Comparison of ENCODE assay signal across 20 cellular contexts in the genomic region with DNA sequence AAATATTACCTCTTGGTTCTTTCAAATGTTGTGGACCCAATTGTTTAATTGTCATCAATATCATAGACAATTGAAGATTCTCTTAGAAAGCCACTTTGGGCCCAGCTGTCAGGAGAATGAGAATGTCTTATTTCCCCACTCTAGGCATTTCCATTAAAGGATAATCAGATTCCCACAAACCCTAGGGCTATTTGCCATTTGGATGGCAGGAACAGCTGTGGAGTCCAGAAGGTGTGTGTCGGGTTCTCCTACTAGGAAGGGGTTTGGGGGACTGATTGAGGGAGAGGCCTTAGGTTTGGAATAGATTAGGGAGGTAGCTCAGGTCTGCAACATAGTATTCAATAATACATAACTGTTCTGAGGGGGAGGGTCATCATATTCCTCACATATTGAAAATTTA. TPM values are rescaled to one million over a fixed set of nuclear protein-coding genes. Genes with fewer than 3 reads are reported as not detected.
"Had no signal": no experiment of that assay in that cellular context is flagged by ENCODE, and none has a peak within 500 bp of the region (broad histone marks: within the 10 kb centered on the region; RNA-seq: fewer than 3 reads in every experiment).

No MANE protein-coding gene starts in this region.

- H3K4me3 ChIP-seq: coronary artery, esophagus squamous epithelium, gastrocnemius medialis, tibial artery had no signal

- DNase-seq: activated CD4-positive, alpha-beta memory T cell treated with anti-CD3 and anti-CD28 coated beads, Interleukin-2, amount 10 ng/mL, durations not matched to agents 7 days and 5 days; activated CD8-positive, alpha-beta memory T cell treated with anti-CD3 and anti-CD28 coated beads, Interleukin-2, amount 10 ng/mL, durations not matched to agents 7 days and 5 days; activated effector memory CD4-positive, alpha-beta T cell treated with anti-CD3 and anti-CD28 coated beads, Interleukin-2, amount 50 U/mL, for 16 hours; activated T-cell treated with anti-CD3 and anti-CD28 coated beads for 4 hours; esophagus squamous epithelium; gastrocnemius medialis; left ventricle myocardium superior; midbrain; stimulated activated CD4-positive, alpha-beta T cell treated with anti-CD3 and anti-CD28 coated beads, Interleukin-12 subunit alpha, Interleukin-12 subunit beta, amount 100 ng/mL, for 4 hours; tibial artery had no signal

- H3K9me3 Mint-ChIP-seq: activated CD4-positive, alpha-beta memory T cell treated with anti-CD3 and anti-CD28 coated beads, Interleukin-2, amount 10 ng/mL, durations not matched to agents 7 days and 5 days; activated CD4-positive, alpha-beta T cell treated with anti-CD3 and anti-CD28 coated beads, Interleukin-2, amount 10 ng/mL, durations not matched to agents 24 days and 14 days; activated naive CD4-positive, alpha-beta T cell treated with anti-CD3 and anti-CD28 coated beads, Interleukin-2, amount 10 ng/mL, durations not matched to agents 7 days and 5 days; natural killer cell treated with Interleukin-12 subunit alpha and Interleukin-12 subunit beta and Interleukin-15 and Interleukin-18, amount 100 ng/mL, for 72 hours; stimulated activated naive CD8-positive, alpha-beta T cell treated with anti-CD3 and anti-CD28 coated beads, Interleukin-15, amount 100 ng/mL, for 72 hours had no signal

- H3K27ac ChIP-seq: coronary artery, esophagus squamous epithelium, gastrocnemius medialis, tibial artery had no signal

- H3K27ac Mint-ChIP-seq: activated CD4-positive, alpha-beta memory T cell treated with anti-CD3 and anti-CD28 coated beads, Interleukin-2, amount 10 ng/mL, durations not matched to agents 7 days and 5 days; activated CD4-positive, alpha-beta T cell treated with anti-CD3 and anti-CD28 coated beads, Interleukin-2, amount 10 ng/mL, durations not matched to agents 24 days and 14 days; activated CD8-positive, alpha-beta memory T cell treated with anti-CD3 and anti-CD28 coated beads, Interleukin-2, amount 10 ng/mL, durations not matched to agents 7 days and 5 days; activated naive CD4-positive, alpha-beta T cell treated with anti-CD3 and anti-CD28 coated beads, Interleukin-2, amount 10 ng/mL, durations not matched to agents 7 days and 5 days; natural killer cell treated with Interleukin-12 subunit alpha and Interleukin-12 subunit beta and Interleukin-15 and Interleukin-18, amount 100 ng/mL, for 72 hours; progenitor cell of endocrine pancreas; stimulated activated naive CD8-positive, alpha-beta T cell treated with anti-CD3 and anti-CD28 coated beads, Interleukin-15, amount 100 ng/mL, for 72 hours had no signal

- H3K4me3 Mint-ChIP-seq: activated CD4-positive, alpha-beta memory T cell treated with anti-CD3 and anti-CD28 coated beads, Interleukin-2, amount 10 ng/mL, durations not matched to agents 7 days and 5 days; activated CD4-positive, alpha-beta T cell treated with anti-CD3 and anti-CD28 coated beads, Interleukin-2, amount 10 ng/mL, durations not matched to agents 24 days and 14 days; activated CD8-positive, alpha-beta memory T cell treated with anti-CD3 and anti-CD28 coated beads, Interleukin-2, amount 10 ng/mL, durations not matched to agents 7 days and 5 days; activated naive CD4-positive, alpha-beta T cell treated with anti-CD3 and anti-CD28 coated beads, Interleukin-2, amount 10 ng/mL, durations not matched to agents 7 days and 5 days; natural killer cell treated with Interleukin-12 subunit alpha and Interleukin-12 subunit beta and Interleukin-15 and Interleukin-18, amount 100 ng/mL, for 72 hours; stimulated activated naive CD8-positive, alpha-beta T cell treated with anti-CD3 and anti-CD28 coated beads, Interleukin-15, amount 100 ng/mL, for 72 hours had no signal

- H3K27me3 Mint-ChIP-seq: activated naive CD4-positive, alpha-beta T cell treated with anti-CD3 and anti-CD28 coated beads, Interleukin-2, amount 10 ng/mL, durations not matched to agents 7 days and 5 days; natural killer cell treated with Interleukin-12 subunit alpha and Interleukin-12 subunit beta and Interleukin-15 and Interleukin-18, amount 100 ng/mL, for 72 hours; progenitor cell of endocrine pancreas; stimulated activated naive CD8-positive, alpha-beta T cell treated with anti-CD3 and anti-CD28 coated beads, Interleukin-15, amount 100 ng/mL, for 72 hours had no signal

- H3K27me3 ChIP-seq: esophagus squamous epithelium, gastrocnemius medialis, tibial artery had no signal

- H3K4me1 Mint-ChIP-seq: activated CD4-positive, alpha-beta memory T cell treated with anti-CD3 and anti-CD28 coated beads, Interleukin-2, amount 10 ng/mL, durations not matched to agents 7 days and 5 days; activated CD4-positive, alpha-beta T cell treated with anti-CD3 and anti-CD28 coated beads, Interleukin-2, amount 10 ng/mL, durations not matched to agents 24 days and 14 days; activated CD8-positive, alpha-beta memory T cell treated with anti-CD3 and anti-CD28 coated beads, Interleukin-2, amount 10 ng/mL, durations not matched to agents 7 days and 5 days; activated naive CD4-positive, alpha-beta T cell treated with anti-CD3 and anti-CD28 coated beads, Interleukin-2, amount 10 ng/mL, durations not matched to agents 7 days and 5 days; stimulated activated naive CD8-positive, alpha-beta T cell treated with anti-CD3 and anti-CD28 coated beads, Interleukin-15, amount 100 ng/mL, for 72 hours had no signal

- H3K9me3 ChIP-seq: esophagus squamous epithelium, gastrocnemius medialis, tibial artery had no signal

- H3K4me1 ChIP-seq: esophagus squamous epithelium, gastrocnemius medialis, tibial artery had no signal

- H3K36me3 ChIP-seq: esophagus squamous epithelium, gastrocnemius medialis, tibial artery had no signal

- H3K36me3 Mint-ChIP-seq: activated CD8-positive, alpha-beta memory T cell treated with anti-CD3 and anti-CD28 coated beads, Interleukin-2, amount 10 ng/mL, durations not matched to agents 7 days and 5 days; activated naive CD4-positive, alpha-beta T cell treated with anti-CD3 and anti-CD28 coated beads, Interleukin-2, amount 10 ng/mL, durations not matched to agents 7 days and 5 days; natural killer cell treated with Interleukin-12 subunit alpha and Interleukin-12 subunit beta and Interleukin-15 and Interleukin-18, amount 100 ng/mL, for 72 hours had no signal

RNA-seq across cellular contexts. Expression of gene PLSCR5, which starts 35.2 kb away (rescaled TPM):
- total RNA-seq: activated CD4-positive, alpha-beta memory T cell treated with anti-CD3 and anti-CD28 coated beads, Interleukin-2, amount 10 ng/mL, durations not matched to agents 7 days and 5 days; activated CD4-positive, alpha-beta T cell treated with anti-CD3 and anti-CD28 coated beads, Interleukin-2, amount 10 ng/mL, durations not matched to agents 24 days and 14 days; activated CD8-positive, alpha-beta memory T cell treated with anti-CD3 and anti-CD28 coated beads, Interleukin-2, amount 10 ng/mL, durations not matched to agents 7 days and 5 days; bronchial epithelial cell; esophagus squamous epithelium; gastrocnemius medialis; left ventricle myocardium superior; mammary epithelial cell; natural killer cell treated with Interleukin-12 subunit alpha and Interleukin-12 subunit beta and Interleukin-15 and Interleukin-18, amount 100 ng/mL, for 72 hours; osteocyte; progenitor cell of endocrine pancreas; urinary bladder had no signal
- polyA plus RNA-seq: mammary epithelial cell, urinary bladder had no signal
